17 cellular contexts compared by ENCODE assay signal in genomic region chr12:17304503-17305347, GRCh38.
DNase-seq lines count a peak whose midpoint lies in the region; ATAC-seq lines count a peak whose summit lies in the region.
"Had no signal": no experiment of that assay in that cellular context is flagged by ENCODE, and none has a peak within 500 bp of the region (broad histone marks: within the 10 kb centered on the region; RNA-seq: fewer than 3 reads in every experiment).

No MANE protein-coding gene starts in this region.

- DNase-seq in DMS53 treated with DMSO at 0.1 percent for 48 hours (lab: John Stamatoyannopoulos, UW; ENCODE audit: unreplicated experiment): peak; percentile 37
- DNase-seq in MV-4-11 (lab: John Stamatoyannopoulos, UW): peak; percentile 88
- peak; percentile 17 for DNase-seq in astrocyte of the hippocampus (ENCODE audit: low read depth, low spot score)
- DNase-seq in myocyte (ENCODE audit: low read depth): peak; percentile 6
- no peak for DNase-seq in NCI-H2171 (lab: John Stamatoyannopoulos, UW)
- DNase-seq: activated CD8-positive, alpha-beta memory T cell treated with anti-CD3 and anti-CD28 coated beads, Interleukin-2, amount 10 ng/mL, durations not matched to agents 7 days and 5 days; adrenal gland; AML-193; Calu3; GF-D8; Karpas-422; NCI-H1694; stimulated activated CD4-positive, alpha-beta T cell treated with anti-CD3 and anti-CD28 coated beads, Interleukin-4, amount 100 ng/mL, for 24 hours; substantia nigra had no signal

- ATAC-seq in GM21529 (IDR thresholded peaks at IDR 0.05; ENCODE audit: unreplicated experiment) (no peak), GM18873 (IDR thresholded peaks at IDR 0.05; ENCODE audit: low FRiP score, unreplicated experiment) (no peak), HG03175 (IDR thresholded peaks at IDR 0.05; ENCODE audit: unreplicated experiment) (no peak)
- ATAC-seq: activated CD8-positive, alpha-beta memory T cell treated with anti-CD3 and anti-CD28 coated beads, Interleukin-2, amount 10 ng/mL, durations not matched to agents 7 days and 5 days had no signal
